8 cellular contexts compared by ENCODE assay signal in the genomic region with DNA sequence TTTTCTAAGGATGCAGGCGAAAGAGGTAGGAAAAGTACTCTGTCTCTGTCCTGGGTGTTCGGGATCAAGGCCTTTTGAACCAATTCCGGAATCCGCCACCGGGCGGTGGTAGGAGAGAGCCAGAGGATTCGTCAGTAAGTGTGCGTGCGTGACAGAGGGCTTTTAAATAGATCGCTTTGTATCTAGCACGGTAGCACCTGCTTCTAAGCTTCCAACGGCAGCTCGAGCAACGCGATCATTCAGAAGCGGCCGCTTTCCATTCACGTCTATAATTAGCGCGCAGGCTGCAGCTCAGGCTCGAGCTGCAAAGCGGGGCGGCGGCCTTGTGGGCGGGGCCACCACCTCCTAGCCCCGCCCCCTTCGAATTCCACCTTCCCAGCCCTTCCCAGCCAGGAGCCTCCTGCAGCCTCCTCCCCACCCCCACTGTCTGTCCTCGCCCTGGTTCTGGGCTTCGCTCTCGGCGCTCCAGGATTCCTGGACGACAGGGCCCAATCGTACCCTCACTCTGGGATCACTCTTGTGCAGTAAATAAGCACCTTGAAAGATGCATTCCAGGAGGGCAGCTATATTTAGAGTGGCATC.
A peak's percentile ranks its signal among the peaks of the same experiment; 100 is the strongest.
DNase-seq lines count a peak whose midpoint lies in the region; ATAC-seq and TF ChIP-seq lines count a peak whose summit lies in the region.

No MANE protein-coding gene starts in this region.

- peaks cover 67% of the 10 kb centered on the region for H3K27me3 Mint-ChIP-seq in progenitor cell of endocrine pancreas

- H3K27me3 ChIP-seq in brain microvascular endothelial cell (replicated peaks) (no peaks in the 10 kb centered on the region), iPS DF 6.9 (ENCODE audit: control insufficient read depth, insufficient read depth, low read length) (no peaks in the 10 kb centered on the region)

- TF ChIP-seq CTCF in GM12865 (IDR thresholded peaks at IDR 0.05; ENCODE audit: insufficient read depth, low read depth, low read length, missing control alignments) (no peak), brain microvascular endothelial cell (IDR thresholded peaks at IDR 0.05; ENCODE audit: low read depth, low read length, missing control alignments) (peak; percentile 65), progenitor cell of endocrine pancreas (IDR thresholded peaks at IDR 0.05; ENCODE audit: unreplicated experiment) (peak; percentile 54)

- DNase-seq in A172 (ENCODE audit: low spot score): peak; percentile 90
- DNase-seq in GM12865 (ENCODE audit: low read depth): peak; percentile 33
- peak; percentile 90 for DNase-seq in NCI-H510A (lab: John Stamatoyannopoulos, UW)
- DNase-seq in brain microvascular endothelial cell: peak; percentile 74
- peak; percentile 66 for DNase-seq in iPS DF 6.9 (ENCODE audit: low read depth, low spot score)
- peak; percentile 67 for DNase-seq in progenitor cell of endocrine pancreas (ENCODE audit: low spot score, unreplicated experiment)
- no peak for DNase-seq in NK-92 treated with Interleukin-12 subunit alpha and Interleukin-12 subunit beta, amount 100 ng/mL, for 24 hours (lab: John Stamatoyannopoulos, UW)

- peak overlapping the region; percentile 75 for H3K4me3 Mint-ChIP-seq in progenitor cell of endocrine pancreas (ENCODE audit: low read depth)

- no peaks in the 10 kb centered on the region for H3K9me3 Mint-ChIP-seq in progenitor cell of endocrine pancreas (ENCODE audit: low read depth)

- ATAC-seq in GM19463 (IDR thresholded peaks at IDR 0.05; ENCODE audit: unreplicated experiment): no peak

- H3K4me3 ChIP-seq in GM12865 (ENCODE audit: low read depth, low read length) (no peak overlapping the region), brain microvascular endothelial cell (ENCODE audit: low read depth, low read length) (peak overlapping the region; percentile 56), iPS DF 6.9 (ENCODE audit: low read length) (peak overlapping the region; percentile 68; the same call in 1 of the 2 replicates)

- no CpG with 5 or more reads among the region's 33 CpGs for WGBS in iPS DF 6.9 (ENCODE audit: insufficient coverage, insufficient read length)

- in situ Hi-C loops in brain microvascular endothelial cell (cut with HindIII; ENCODE audit: low pct_ligation_motif_present, low sequenced_read_pairs): no loop called here

- H3K4me1 Mint-ChIP-seq in progenitor cell of endocrine pancreas (ENCODE audit: low read depth): peaks cover 5% of the 10 kb centered on the region

- H3K4me1 ChIP-seq in iPS DF 6.9 (ENCODE audit: control insufficient read depth, insufficient read depth, low read length): peaks cover 3% of the 10 kb centered on the region; the same call in 1 of the 2 replicates

- H3K36me3 Mint-ChIP-seq in progenitor cell of endocrine pancreas (ENCODE audit: insufficient read depth): no peaks in the 10 kb centered on the region

- H3K36me3 ChIP-seq in brain microvascular endothelial cell (replicated peaks) (no peaks in the 10 kb centered on the region), iPS DF 6.9 (ENCODE audit: control insufficient read depth, insufficient read depth, low read length) (no peaks in the 10 kb centered on the region)

- no peak overlapping the region for H3K27ac Mint-ChIP-seq in progenitor cell of endocrine pancreas

- H3K27ac ChIP-seq in brain microvascular endothelial cell (peak overlapping the region; percentile 97), iPS DF 6.9 (ENCODE audit: low read length) (no peak overlapping the region)

- no peaks in the 10 kb centered on the region for H3K9me3 ChIP-seq in iPS DF 6.9 (ENCODE audit: control insufficient read depth, insufficient read depth, low read length)
